ENCODE assay signal across 9 cellular contexts in genomic region chr10:93542358-93542791, GRCh38. TPM values are rescaled to one million over a fixed set of nuclear protein-coding genes. Genes with fewer than 3 reads are reported as not detected.
DNase-seq lines count a peak whose midpoint lies in the region; TF ChIP-seq lines count a peak whose summit lies in the region.
"Had no signal": no experiment of that assay in that cellular context is flagged by ENCODE, and none has a peak within 500 bp of the region (broad histone marks: within the 10 kb centered on the region; RNA-seq: fewer than 3 reads in every experiment).

No MANE protein-coding gene starts in this region.

- H3K4me3 ChIP-seq in foreskin fibroblast (ENCODE audit: low read depth in 1 of 2, low read length in 2 of 2) (peak overlapping the region; percentile 15 to 49), sigmoid colon (peak overlapping the region in 3 of 4 donors; percentile 11 to 33 (median 27)), tibial artery (peak overlapping the region in 1 of 2 donors; percentile 26)
- H3K4me3 ChIP-seq: ovary had no signal

- TF ChIP-seq EP300 in sigmoid colon (IDR thresholded peaks at IDR 0.05), result no peak

- 5 to 23% methylated on average over 10 of the region's 10 CpGs for WGBS in sigmoid colon, 2 donors

- no peak for TF ChIP-seq POLR2A in sigmoid colon (IDR thresholded peaks at IDR 0.05)

- DNase-seq in GM10266 (ENCODE audit: extremely low spot score), result no peak
- peak; percentile 99 for DNase-seq in NCI-H82 (lab: John Stamatoyannopoulos, UW)
- DNase-seq in foreskin fibroblast, result peak; percentile 25 to 58
- no peak for DNase-seq in sigmoid colon
- DNase-seq in activated effector memory CD4-positive, alpha-beta T cell treated with Interleukin-2 at 50 U/mL for 16 hours, result no peak
- DNase-seq in tibial artery, result no peak
- no peak for DNase-seq in SKM-1 treated with dmso at 0.1 percent for 144 hours (lab: John Stamatoyannopoulos, UW; ENCODE audit: unreplicated experiment)
- no peak for DNase-seq in ecto neural progenitor cell (ENCODE audit: low spot score)

- H3K27me3 ChIP-seq in sigmoid colon, result no peaks in the 10 kb centered on the region
- H3K27me3 ChIP-seq in tibial artery, result peaks cover 0 to 3% of the 10 kb centered on the region in 2 donors
- H3K27me3 ChIP-seq: ovary had no signal

- H3K4me1 ChIP-seq in sigmoid colon (peaks cover 0 to 9% (median 7%) of the 10 kb centered on the region in 4 donors), tibial artery (peaks cover 0 to 7% (median 2%) of the 10 kb centered on the region in 4 donors)

- TF ChIP-seq CTCF in GM10266 (IDR thresholded peaks at IDR 0.05; ENCODE audit: control insufficient read depth, insufficient read depth, low read depth, missing control alignments), result peak; percentile 1
- TF ChIP-seq CTCF in foreskin fibroblast (IDR thresholded peaks at IDR 0.05; ENCODE audit: low read depth, low read length), result no peak
- no peak for TF ChIP-seq CTCF in sigmoid colon (IDR thresholded peaks at IDR 0.05)
- TF ChIP-seq CTCF in tibial artery (IDR thresholded peaks at IDR 0.05), result no peak

- no peak overlapping the region for H3K27ac ChIP-seq in sigmoid colon
- H3K27ac ChIP-seq in tibial artery, result no peak overlapping the region
- H3K27ac ChIP-seq: ovary had no signal

- no peaks in the 10 kb centered on the region for H3K36me3 ChIP-seq in sigmoid colon
- no peaks in the 10 kb centered on the region for H3K36me3 ChIP-seq in tibial artery
- H3K36me3 ChIP-seq: ovary had no signal

- H3K9me3 ChIP-seq in sigmoid colon, result no peaks in the 10 kb centered on the region
- H3K9me3 ChIP-seq in tibial artery, result no peaks in the 10 kb centered on the region
- H3K9me3 ChIP-seq: ovary had no signal

- intact Hi-C loops in sigmoid colon (cut with DNase I) (no loop called here), tibial artery (cut with DNase I; ENCODE audit: low total_unique reads) (no loop called here)

RNA-seq across cellular contexts. Expression of gene FFAR4, which starts 24.1 kb away (rescaled TPM):
- under 1 TPM in 3 of 4 donors, not detected in 1; 0.36 to 0.99 (median 0.55) TPM for total RNA-seq in sigmoid colon
- polyA plus RNA-seq in sigmoid colon, result 10 to 100 TPM in 1 of 3 donors, 1 to 10 TPM in 2; 5.5 to 17.9 (median 8.4) TPM

RNA-seq across cellular contexts. Expression of gene CEP55, which starts 46.0 kb away (rescaled TPM):
- total RNA-seq in sigmoid colon, result 1 to 10 TPM in 2 of 4 donors, not detected in 2; 1.4 to 1.5 TPM
- 10 to 100 TPM in 1 of 3 donors, 1 to 10 TPM in 2; 1.8 to 18.2 (median 6.2) TPM for polyA plus RNA-seq in sigmoid colon

RNA-seq across cellular contexts. Expression of gene RBP4, which starts 58.7 kb away (rescaled TPM):
- total RNA-seq in sigmoid colon, result 10 to 100 TPM in 1 of 4 donors, 1 to 10 TPM in 1, not detected in 2; 3.9 to 16.8 TPM
- 10 to 100 TPM in 1 of 3 donors, 1 to 10 TPM in 2; 3.0 to 21.5 (median 4.2) TPM for polyA plus RNA-seq in sigmoid colon

Comparison
In these comparisons a context has a peak if more than half of its experiments do, and no peak if none do; other contexts are left out.
1. DNase-seq: peak in NCI-H82 (single experiment) and foreskin fibroblast (2 of 2); none in GM10266 (single experiment), sigmoid colon (single experiment), activated effector memory CD4-positive, alpha-beta T cell treated with Interleukin-2 at 50 U/mL for 16 hours (single experiment), tibial artery (0 of 2), SKM-1 treated with dmso at 0.1 percent for 144 hours (single experiment) and ecto neural progenitor cell (single experiment).